Comparison of ENCODE assay signal across 21 cellular contexts in genomic region chr1:204274441-204274840, GRCh38.
"Had no signal": no experiment of that assay in that cellular context is flagged by ENCODE, and none has a peak within 500 bp of the region (broad histone marks: within the 10 kb centered on the region; RNA-seq: fewer than 3 reads in every experiment).

No MANE protein-coding gene starts in this region.

- H3K36me3 ChIP-seq: spleen, thyroid gland had no signal

- H3K27ac Mint-ChIP-seq: activated CD4-positive, alpha-beta memory T cell treated with anti-CD3 and anti-CD28 coated beads for 36 hours; activated CD4-positive, alpha-beta T cell treated with anti-CD3 and anti-CD28 coated beads for 36 hours; activated naive CD8-positive, alpha-beta T cell treated with anti-CD3 and anti-CD28 coated beads for 36 hours; activated T-helper 1 cell treated with anti-CD3 and anti-CD28 coated beads, Interleukin-12 subunit alpha, Interleukin-12 subunit beta, Interleukin-2, Interleukin-4 antibody, amounts not matched to agents 30 ng/mL and 10 ng/mL and 1 ng/mL, durations not matched to agents 14 hours and 24 hours and 36 hours; naive thymus-derived CD8-positive, alpha-beta T cell; stimulated activated memory B cell treated with anti-CD40 and anti-IgM and Interleukin-4, amounts not matched to agents 10 μg/mL and 1 μg/mL and 100 μg/mL, for 72 hours; WTC11 had no signal

- H3K4me3 Mint-ChIP-seq: activated CD4-positive, alpha-beta memory T cell treated with anti-CD3 and anti-CD28 coated beads for 36 hours; activated CD4-positive, alpha-beta T cell treated with anti-CD3 and anti-CD28 coated beads for 36 hours; activated naive CD8-positive, alpha-beta T cell treated with anti-CD3 and anti-CD28 coated beads for 36 hours; activated T-helper 1 cell treated with anti-CD3 and anti-CD28 coated beads, Interleukin-12 subunit alpha, Interleukin-12 subunit beta, Interleukin-2, Interleukin-4 antibody, amounts not matched to agents 30 ng/mL and 10 ng/mL and 1 ng/mL, durations not matched to agents 14 hours and 24 hours and 36 hours; naive thymus-derived CD8-positive, alpha-beta T cell; stimulated activated memory B cell treated with anti-CD40 and anti-IgM and Interleukin-4, amounts not matched to agents 10 μg/mL and 1 μg/mL and 100 μg/mL, for 72 hours; WTC11 had no signal

- ATAC-seq: activated CD4-positive, alpha-beta T cell treated with anti-CD3 and anti-CD28 coated beads for 36 hours; esophagus mucosa; mucosa of descending colon; naive thymus-derived CD8-positive, alpha-beta T cell; stimulated activated memory B cell treated with anti-CD40 and anti-IgM and Interleukin-4, amounts not matched to agents 10 μg/mL and 1 μg/mL and 100 μg/mL, for 72 hours; WTC11 had no signal

- H3K27me3 ChIP-seq: thyroid gland had no signal

- H3K4me3 ChIP-seq: mucosa of descending colon, SK-N-MC, spleen, thyroid gland had no signal

- DNase-seq: activated CD4-positive, alpha-beta memory T cell treated with anti-CD3 and anti-CD28 coated beads for 36 hours; activated CD4-positive, alpha-beta T cell treated with anti-CD3 and anti-CD28 coated beads for 36 hours; activated naive CD4-positive, alpha-beta T cell; activated naive CD8-positive, alpha-beta T cell treated with anti-CD3 and anti-CD28 coated beads for 36 hours; activated T-cell treated with anti-CD3 and anti-CD28 coated beads for 4 hours; cerebellar nuclear complex; cortex of kidney; effector CD4-positive, alpha-beta T cell; kidney glomerular epithelial cell; mesenchymal stem cell; mucosa of descending colon; spleen; stimulated activated CD4-positive, alpha-beta T cell treated with anti-CD3 and anti-CD28 coated beads, Interleukin-4, amount 100 ng/mL, for 4 hours; thyroid gland had no signal

- H3K27me3 Mint-ChIP-seq: activated naive CD8-positive, alpha-beta T cell treated with anti-CD3 and anti-CD28 coated beads for 36 hours had no signal

- H3K4me1 Mint-ChIP-seq: activated CD4-positive, alpha-beta T cell treated with anti-CD3 and anti-CD28 coated beads for 36 hours; activated naive CD8-positive, alpha-beta T cell treated with anti-CD3 and anti-CD28 coated beads for 36 hours; naive thymus-derived CD8-positive, alpha-beta T cell; stimulated activated memory B cell treated with anti-CD40 and anti-IgM and Interleukin-4, amounts not matched to agents 10 μg/mL and 1 μg/mL and 100 μg/mL, for 72 hours had no signal

- H3K27ac ChIP-seq: parathyroid adenoma, SK-N-MC, thyroid gland had no signal

- H3K9me3 Mint-ChIP-seq: activated CD4-positive, alpha-beta memory T cell treated with anti-CD3 and anti-CD28 coated beads for 36 hours; activated naive CD8-positive, alpha-beta T cell treated with anti-CD3 and anti-CD28 coated beads for 36 hours; activated T-helper 1 cell treated with anti-CD3 and anti-CD28 coated beads, Interleukin-12 subunit alpha, Interleukin-12 subunit beta, Interleukin-2, Interleukin-4 antibody, amounts not matched to agents 30 ng/mL and 10 ng/mL and 1 ng/mL, durations not matched to agents 14 hours and 24 hours and 36 hours; naive thymus-derived CD8-positive, alpha-beta T cell; stimulated activated memory B cell treated with anti-CD40 and anti-IgM and Interleukin-4, amounts not matched to agents 10 μg/mL and 1 μg/mL and 100 μg/mL, for 72 hours; WTC11 had no signal

- H3K9ac ChIP-seq: parathyroid adenoma had no signal

- H3K36me3 Mint-ChIP-seq: activated CD4-positive, alpha-beta memory T cell treated with anti-CD3 and anti-CD28 coated beads for 36 hours; activated naive CD8-positive, alpha-beta T cell treated with anti-CD3 and anti-CD28 coated beads for 36 hours; naive thymus-derived CD8-positive, alpha-beta T cell; stimulated activated memory B cell treated with anti-CD40 and anti-IgM and Interleukin-4, amounts not matched to agents 10 μg/mL and 1 μg/mL and 100 μg/mL, for 72 hours; WTC11 had no signal

- H3K9me3 ChIP-seq: mucosa of descending colon, spleen, thyroid gland had no signal
